Comparison of ENCODE assay signal across 13 cellular contexts in genomic region chr4:23202712-23203247, GRCh38.
DNase-seq lines count a peak whose midpoint lies in the region; ATAC-seq, FAIRE-seq and TF ChIP-seq lines count a peak whose summit lies in the region.
"Had no signal": no experiment of that assay in that cellular context is flagged by ENCODE, and none has a peak within 500 bp of the region (broad histone marks: within the 10 kb centered on the region; RNA-seq: fewer than 3 reads in every experiment).

No MANE protein-coding gene starts in this region.

- no peak overlapping the region for H3K56ac ChIP-seq in H1 (replicated peaks; ENCODE audit: insufficient read length, low read depth, low read length)

- no peak overlapping the region for H2BK5ac ChIP-seq in H1 (ENCODE audit: low read depth, low read length)

- DNase-seq in NOMO-1 treated with DMSO at 0.1 percent for 48 hours (lab: John Stamatoyannopoulos, UW; ENCODE audit: unreplicated experiment) (peak; percentile 35), NOMO-1 treated with dmso at 0.1 percent for 144 hours (lab: John Stamatoyannopoulos, UW; ENCODE audit: unreplicated experiment) (no peak), OCI-M1 (lab: John Stamatoyannopoulos, UW) (peak; percentile 10), H1 (ENCODE audit: low read depth in 1 of 2, low spot score in 2 of 2) (no peak), transverse colon (peak; percentile 20), amygdala (lab: John Stamatoyannopoulos, UW) (no peak)
- DNase-seq: ACHN; CD4-positive, CD25-positive, alpha-beta regulatory T cell; DMS 273 treated with DMSO at 0.1 percent for 48 hours; GM23248; H9 had no signal

- POLR2A ChIA-PET in H1 (lab: Charles Lee; ENCODE audit: partially characterized antibody), result no interaction called here

- no peak for ATAC-seq in HG03025 (IDR thresholded peaks at IDR 0.05; ENCODE audit: low FRiP score, unreplicated experiment)

- TF ChIP-seq RAD21 in H1 (IDR thresholded peaks at IDR 0.05 in 1 of 2, conservative IDR thresholded peaks at IDR 0.05 in 1 of 2; ENCODE audit: low read depth in 2 of 2, low read length in 2 of 2), result no peak

- no peaks in the 10 kb centered on the region for H3K27me3 ChIP-seq in H1 (replicated peaks in 1 of 4; ENCODE audit: control insufficient read depth in 3 of 4, extremely low read depth in 1 of 4, insufficient read depth in 3 of 4, low read length in 3 of 4)
- no peaks in the 10 kb centered on the region for H3K27me3 ChIP-seq in transverse colon
- H3K27me3 ChIP-seq: BLaER1 treated with 17β-estradiol and CSF1 and Interleukin-3, amounts not matched to agents 10 nM and 100 nM had no signal

- no peak for TF ChIP-seq POLR2A in H1 (IDR thresholded peaks at IDR 0.05; ENCODE audit: control extremely low read depth in 1 of 2, low read depth in 2 of 2, low read length in 2 of 2)
- TF ChIP-seq POLR2A in transverse colon (IDR thresholded peaks at IDR 0.05), result no peak

- CTCF ChIA-PET in H1 (lab: Charles Lee; ENCODE audit: partially characterized antibody), result no interaction called here

- H3K9ac ChIP-seq in H1 (replicated peaks in 1 of 4; ENCODE audit: extremely low read depth in 1 of 4, low read depth in 3 of 4, low read length in 3 of 4), result no peak overlapping the region
- H3K9ac ChIP-seq: BLaER1 treated with 17β-estradiol and CSF1 and Interleukin-3, amounts not matched to agents 10 nM and 100 nM; GM23248 had no signal

- no peak for FAIRE-seq in H1 (lab: Jason Lieb, UNC)

- no peak overlapping the region for H2BK12ac ChIP-seq in H1 (ENCODE audit: low read depth, low read length)

- no peak overlapping the region for H3K14ac ChIP-seq in H1 (ENCODE audit: insufficient read length)

- H2BK20ac ChIP-seq in H1 (ENCODE audit: low read length), result no peak overlapping the region

- 98% methylated on average over 8 of the region's 8 CpGs; no CpG with 5 or more reads in 1 of the 2 experiments for WGBS in H1 (ENCODE audit: extremely low coverage in 1 of 2, insufficient coverage in 1 of 2, insufficient read length in 1 of 2, insufficient replicate concordance in 2 of 2, low coverage in 1 of 2, low lambda C conversion rate in 2 of 2, missing lambda C conversion rate in 1 of 2), 2 experiments
- WGBS in transverse colon (ENCODE audit: low coverage in 1 of 2), 2 donors, result 37 to 100% methylated on average over 1 to 8 of the region's 8 CpGs

- H3K18ac ChIP-seq in H1 (ENCODE audit: extremely low read depth, low read length), result no peak overlapping the region

- H2BK120ac ChIP-seq in H1 (replicated peaks; ENCODE audit: low read depth, low read length), result no peak overlapping the region

- in situ Hi-C loops in transverse colon (cut with MboI; ENCODE audit: low pct_ligation_motif_present in 1 of 4, low pct_unique_long_range_greater_than_20kb in 1 of 4, low sequenced_read_pairs in 3 of 4), result no loop called here

- H3K79me2 ChIP-seq in H1 (ENCODE audit: control insufficient read depth in 1 of 2, insufficient read depth in 2 of 2, low read length in 2 of 2), result no peaks in the 10 kb centered on the region

- H3K4me1 ChIP-seq in H1 (replicated peaks in 1 of 4; ENCODE audit: control insufficient read depth in 3 of 4, insufficient read depth in 4 of 4, low read length in 3 of 4) (no peaks in the 10 kb centered on the region; a peak in 1 of 7 replicates), transverse colon (no peaks in the 10 kb centered on the region)

- H3K27ac ChIP-seq in H1 (ENCODE audit: low read depth, low read length) (no peak overlapping the region), transverse colon (peak overlapping the region in 1 of 4 donors; percentile 53)
- H3K27ac ChIP-seq: BLaER1 treated with 17β-estradiol and CSF1 and Interleukin-3, amounts not matched to agents 10 nM and 100 nM; GM23248 had no signal

- H3K23me2 ChIP-seq in H1 (ENCODE audit: low read depth, low read length), result no peaks in the 10 kb centered on the region

- 0 out of 2 replicates have a peak overlapping the region, but pooled peaks have one; percentile 16 for H2AFZ ChIP-seq in H1 (ENCODE audit: low read length)
- H2AFZ ChIP-seq: GM23248 had no signal

- TF ChIP-seq EP300 in H1 (IDR thresholded peaks at IDR 0.05; ENCODE audit: borderline replicate concordance in 1 of 2, low read depth in 2 of 2, low read length in 2 of 2) (no peak), transverse colon (IDR thresholded peaks at IDR 0.05; ENCODE audit: low read depth) (no peak)

- no peak overlapping the region for H4K8ac ChIP-seq in H1 (ENCODE audit: extremely low read depth, insufficient read depth, low read length)

- H3K4me3 ChIP-seq in H1 (ENCODE audit: extremely low read depth in 1 of 4, insufficient read depth in 2 of 4, low read depth in 3 of 4, low read length in 4 of 4), result no peak overlapping the region
- H3K4me3 ChIP-seq in transverse colon, result no peak overlapping the region
- H3K4me3 ChIP-seq: BLaER1 treated with 17β-estradiol and CSF1 and Interleukin-3, amounts not matched to agents 10 nM and 100 nM; GM23248 had no signal

- no peak for TF ChIP-seq CTCF in H1 (IDR thresholded peaks at IDR 0.05; ENCODE audit: control extremely low read depth in 1 of 3, insufficient read depth in 1 of 3, low read depth in 1 of 3, low read length in 3 of 3)
- no peak for TF ChIP-seq CTCF in transverse colon (IDR thresholded peaks at IDR 0.05)

- intact Hi-C loops in transverse colon (cut with DNase I; ENCODE audit: low total_unique reads), result loop anchor here (2.0 kb wide), 1 partner anchor 74 kb away; no protein-coding TSS in a partner anchor

- no peak overlapping the region for H3K4me2 ChIP-seq in H1 (ENCODE audit: insufficient read depth in 1 of 2, low read depth in 2 of 2, low read length in 2 of 2)
- H3K4me2 ChIP-seq: BLaER1 treated with 17β-estradiol and CSF1 and Interleukin-3, amounts not matched to agents 10 nM and 100 nM had no signal

- no peak overlapping the region for H2BK15ac ChIP-seq in H1 (ENCODE audit: low read length)

- no peak overlapping the region for H3K4ac ChIP-seq in H1 (replicated peaks; ENCODE audit: insufficient read length, low read depth, low read length)

- no peak overlapping the region for H2AK5ac ChIP-seq in H1 (ENCODE audit: low read depth, low read length)

- peaks cover 0 to 4% of the 10 kb centered on the region in 2 experiments; a peak in 3 of 4 replicates for H3K9me3 ChIP-seq in H1 (ENCODE audit: insufficient read depth in 2 of 2, low read depth in 1 of 2, low read length in 1 of 2)
- H3K9me3 ChIP-seq in transverse colon, result peaks cover 0 to 3% of the 10 kb centered on the region in 2 donors

- no peak overlapping the region for H4K91ac ChIP-seq in H1 (replicated peaks; ENCODE audit: insufficient read length, low read length)

- H3K79me1 ChIP-seq in H1 (ENCODE audit: low read depth, low read length), result no peaks in the 10 kb centered on the region

- no peak overlapping the region for H4K5ac ChIP-seq in H1 (ENCODE audit: insufficient read length, low read depth, low read length)

- H4K20me1 ChIP-seq in H1 (replicated peaks in 1 of 2; ENCODE audit: control insufficient read depth in 1 of 2, insufficient read depth in 2 of 2, low read length in 2 of 2), result no peaks in the 10 kb centered on the region
- H4K20me1 ChIP-seq: BLaER1 treated with 17β-estradiol and CSF1 and Interleukin-3, amounts not matched to agents 10 nM and 100 nM had no signal

- H3K36me3 ChIP-seq in H1 (ENCODE audit: control insufficient read depth in 2 of 4, insufficient read depth in 4 of 4, low read length in 3 of 4) (no peaks in the 10 kb centered on the region; a peak in 1 of 8 replicates), transverse colon (no peaks in the 10 kb centered on the region)
- H3K36me3 ChIP-seq: BLaER1 treated with 17β-estradiol and CSF1 and Interleukin-3, amounts not matched to agents 10 nM and 100 nM had no signal

- H3K23ac ChIP-seq in H1 (ENCODE audit: insufficient read length), result no peak overlapping the region

TF ChIP-seq in H1, 55 proteins besides CTCF, POLR2A, EP300 and RAD21:
- no peak for TF ChIP-seq RNF2 (IDR thresholded peaks at IDR 0.05; ENCODE audit: borderline replicate concordance, low read depth, low read length, missing control alignments, poor library complexity, severe bottlenecking)
- TF ChIP-seq, protein P1, sequence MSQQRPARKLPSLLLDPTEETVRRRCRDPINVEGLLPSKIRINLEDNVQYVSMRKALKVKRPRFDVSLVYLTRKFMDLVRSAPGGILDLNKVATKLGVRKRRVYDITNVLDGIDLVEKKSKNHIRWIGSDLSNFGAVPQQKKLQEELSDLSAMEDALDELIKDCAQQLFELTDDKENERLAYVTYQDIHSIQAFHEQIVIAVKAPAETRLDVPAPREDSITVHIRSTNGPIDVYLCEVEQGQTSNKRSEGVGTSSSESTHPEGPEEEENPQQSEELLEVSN (IDR thresholded peaks at IDR 0.05), result no peak
- no peak for TF ChIP-seq HDAC2 (IDR thresholded peaks at IDR 0.05; ENCODE audit: borderline replicate concordance in 1 of 2, low read depth in 2 of 2, low read length in 2 of 2)
- TF ChIP-seq KDM5A (IDR thresholded peaks at IDR 0.05; ENCODE audit: low read length), result no peak
- TF ChIP-seq MAFK (IDR thresholded peaks at IDR 0.05; ENCODE audit: low read depth, low read length), result no peak
- no peak for TF ChIP-seq JUN (IDR thresholded peaks at IDR 0.05; ENCODE audit: low read depth, low read length)
- no peak for TF ChIP-seq EGR1 (IDR thresholded peaks at IDR 0.05; ENCODE audit: borderline replicate concordance, low read depth, low read length)
- no peak for TF ChIP-seq SP1 (IDR thresholded peaks at IDR 0.05; ENCODE audit: low read depth, low read length)
- TF ChIP-seq TAF1 (IDR thresholded peaks at IDR 0.05; ENCODE audit: low read depth, low read length), result no peak
- TF ChIP-seq RBBP5 (IDR thresholded peaks at IDR 0.05; ENCODE audit: borderline replicate concordance, low read depth, low read length), result no peak
- no peak for TF ChIP-seq CTBP2 (IDR thresholded peaks at IDR 0.05; ENCODE audit: borderline replicate concordance, insufficient read depth, insufficient read length, low read length)
- TF ChIP-seq CHD2 (IDR thresholded peaks at IDR 0.05; ENCODE audit: low read length), result no peak
TF ChIP-seq in H1: peak in this region for 0.

Comparison
In these comparisons a context has a peak if more than half of its experiments do, and no peak if none do; other contexts are left out.
1. DNase-seq: peak in NOMO-1 treated with DMSO at 0.1 percent for 48 hours (single experiment), OCI-M1 (single experiment) and transverse colon (single experiment); none in NOMO-1 treated with dmso at 0.1 percent for 144 hours (single experiment), H1 (0 of 2) and amygdala (0 of 56).